In the genomic region with DNA sequence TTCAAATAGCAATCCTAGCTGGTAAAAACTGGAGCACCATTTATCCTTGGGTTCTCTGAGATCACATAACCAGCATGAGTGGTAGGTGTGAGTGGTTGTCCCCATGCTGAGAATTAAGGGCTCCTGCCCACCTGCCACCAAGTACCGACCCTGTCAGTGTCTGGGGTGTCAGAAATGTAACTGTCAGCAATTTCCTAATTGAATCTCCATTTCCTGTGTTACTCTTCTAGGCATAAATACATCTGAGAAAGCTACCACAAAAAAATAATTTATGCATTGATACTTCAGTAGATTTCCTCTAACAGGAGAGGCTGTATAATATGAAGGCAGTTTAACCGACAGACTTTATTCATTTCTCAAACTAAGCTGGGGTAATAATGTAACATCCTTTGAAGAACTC, we compare ENCODE assay signal across 20 cellular contexts. TPM values are rescaled to one million over a fixed set of nuclear protein-coding genes. Genes with fewer than 3 reads are reported as not detected.
DNase-seq lines count a peak whose midpoint lies in the region; ATAC-seq, FAIRE-seq and TF ChIP-seq lines count a peak whose summit lies in the region.
"Had no signal": no experiment of that assay in that cellular context is flagged by ENCODE, and none has a peak within 500 bp of the region (broad histone marks: within the 10 kb centered on the region; RNA-seq: fewer than 3 reads in every experiment).

No MANE protein-coding gene starts in this region.

- H3K4me2 ChIP-seq in A549, result no peak overlapping the region
- peak overlapping the region in 7 of 11 experiments; percentile 6 to 30 (median 14); a peak in 4 of 22 replicates for H3K4me2 ChIP-seq in BLaER1 treated with 17β-estradiol and CSF1 and Interleukin-3, amounts not matched to agents 10 nM and 100 nM

- H4K20me1 ChIP-seq in BLaER1 treated with 17β-estradiol and CSF1 and Interleukin-3, amounts not matched to agents 10 nM and 100 nM, result no peaks in the 10 kb centered on the region

- no peak for TF ChIP-seq CTCF in A549 (IDR thresholded peaks at IDR 0.05)
- TF ChIP-seq CTCF in bronchial epithelial cell (IDR thresholded peaks at IDR 0.05; ENCODE audit: insufficient read depth, low read length, severe bottlenecking), result no peak
- TF ChIP-seq CTCF in testis (IDR thresholded peaks at IDR 0.05), result no peak
- no peak for TF ChIP-seq CTCF in suprapubic skin (IDR thresholded peaks at IDR 0.05)

- no peak for TF ChIP-seq POLR2A in A549 (IDR thresholded peaks at IDR 0.05; ENCODE audit: low read length)
- TF ChIP-seq POLR2A in testis (IDR thresholded peaks at IDR 0.05), result no peak
- no peak for TF ChIP-seq POLR2A in suprapubic skin (IDR thresholded peaks at IDR 0.05)

- H3K27me3 ChIP-seq in BLaER1 treated with 17β-estradiol and CSF1 and Interleukin-3, amounts not matched to agents 10 nM and 100 nM, result no peaks in the 10 kb centered on the region
- H3K27me3 ChIP-seq in bronchial epithelial cell (ENCODE audit: control insufficient read depth, insufficient read depth, low read length) (no peaks in the 10 kb centered on the region), testis (no peaks in the 10 kb centered on the region), suprapubic skin (no peaks in the 10 kb centered on the region)
- H3K27me3 ChIP-seq: MG63 had no signal

- H3K9me3 ChIP-seq in A549, result no peaks in the 10 kb centered on the region
- peaks cover 0 to 7% (median 4%) of the 10 kb centered on the region in 11 experiments; a peak in 15 of 22 replicates for H3K9me3 ChIP-seq in BLaER1 treated with 17β-estradiol and CSF1 and Interleukin-3, amounts not matched to agents 10 nM and 100 nM (replicated peaks in 1 of 11)
- H3K9me3 ChIP-seq in KOPT-K1 (ENCODE audit: insufficient read depth, low read length, poor library complexity, severe bottlenecking), result peaks cover under 1% of the 10 kb centered on the region
- H3K9me3 ChIP-seq in testis, result no peaks in the 10 kb centered on the region
- no peaks in the 10 kb centered on the region for H3K9me3 ChIP-seq in suprapubic skin
- H3K9me3 ChIP-seq: MG63 had no signal

- H3K4me3 ChIP-seq in A549, result no peak overlapping the region
- no peak overlapping the region for H3K4me3 ChIP-seq in BLaER1 treated with 17β-estradiol and CSF1 and Interleukin-3, amounts not matched to agents 10 nM and 100 nM
- no peak overlapping the region for H3K4me3 ChIP-seq in bronchial epithelial cell (ENCODE audit: low read depth, low read length)
- no peak overlapping the region for H3K4me3 ChIP-seq in testis
- H3K4me3 ChIP-seq in suprapubic skin, result no peak overlapping the region
- H3K4me3 ChIP-seq: MG63 had no signal

- DNase-seq in A549 (ENCODE audit: low read depth in 1 of 2, low spot score in 1 of 2), result no peak
- no peak for DNase-seq in bronchial epithelial cell (ENCODE audit: low read depth)
- no peak for DNase-seq in testis
- DNase-seq in suprapubic skin (ENCODE audit: low spot score in 2 of 2), result no peak
- no peak for DNase-seq in HuH-7.5 (ENCODE audit: low spot score)
- DNase-seq: DMS153, EL, Karpas-422, MG63, NCI-H1048, NCI-H146, NCI-H2029 treated with DMSO at 0.1 percent for 48 hours, NCI-H748 treated with DMSO at 0.1 percent for 48 hours, OCI-M1, Right ventricle myocardium superior had no signal

- TF ChIP-seq RAD21 in A549 (conservative IDR thresholded peaks at IDR 0.05 in 1 of 2, IDR thresholded peaks at IDR 0.05 in 1 of 2), result no peak

- CTCF ChIA-PET in A549 (lab: Yijun Ruan, JAX), result no interaction called here

- no peaks in the 10 kb centered on the region for H3K36me3 ChIP-seq in BLaER1 treated with 17β-estradiol and CSF1 and Interleukin-3, amounts not matched to agents 10 nM and 100 nM
- H3K36me3 ChIP-seq in KOPT-K1 (ENCODE audit: insufficient read depth, low read length) (no peaks in the 10 kb centered on the region), bronchial epithelial cell (ENCODE audit: control insufficient read depth, insufficient read depth, low read length) (no peaks in the 10 kb centered on the region), testis (ENCODE audit: low read depth, missing control alignments) (no peaks in the 10 kb centered on the region), suprapubic skin (no peaks in the 10 kb centered on the region)
- H3K36me3 ChIP-seq: MG63 had no signal

- H3K27ac ChIP-seq in A549, result no peak overlapping the region
- no peak overlapping the region for H3K27ac ChIP-seq in BLaER1 treated with 17β-estradiol and CSF1 and Interleukin-3, amounts not matched to agents 10 nM and 100 nM
- peak overlapping the region; percentile 68 for H3K27ac ChIP-seq in KOPT-K1 (ENCODE audit: low read depth, low read length, poor library complexity, severe bottlenecking)
- H3K27ac ChIP-seq in testis, result no peak overlapping the region
- no peak overlapping the region for H3K27ac ChIP-seq in suprapubic skin

- WGBS in A549 (ENCODE audit: missing lambda C conversion rate), result 66% methylated on average over 2 of the region's 2 CpGs
- 56 to 72% methylated on average over 2 of the region's 2 CpGs for WGBS in testis, 2 donors
- WGBS in suprapubic skin, result 68% methylated on average over 2 of the region's 2 CpGs

- FAIRE-seq in A549 (lab: Jason Lieb, UNC), result no peak
- peak; percentile 50 for FAIRE-seq in bronchial epithelial cell (lab: Jason Lieb, UNC)
- FAIRE-seq: GM18507 had no signal

- H3K4me1 ChIP-seq in A549 (no peaks in the 10 kb centered on the region), testis (no peaks in the 10 kb centered on the region), suprapubic skin (no peaks in the 10 kb centered on the region)
- peaks cover 0 to 28% (median 4%) of the 10 kb centered on the region in 10 experiments; a peak in 12 of 20 replicates for H3K4me1 ChIP-seq in BLaER1 treated with 17β-estradiol and CSF1 and Interleukin-3, amounts not matched to agents 10 nM and 100 nM

- H3K9ac ChIP-seq in BLaER1 treated with 17β-estradiol and CSF1 and Interleukin-3, amounts not matched to agents 10 nM and 100 nM, result no peak overlapping the region

- POLR2A ChIA-PET in A549 (lab: Yijun Ruan, JAX), result no interaction called here

- TF ChIP-seq EP300 in A549 (IDR thresholded peaks at IDR 0.05), result no peak
- no peak for TF ChIP-seq EP300 in suprapubic skin (IDR thresholded peaks at IDR 0.05)

- ATAC-seq in A549, result no peak

- intact Hi-C loops in testis (cut with DNase I; ENCODE audit: low total_unique reads), result no loop called here

TF ChIP-seq in A549, 52 proteins besides CTCF, POLR2A, EP300 and RAD21:
- TF ChIP-seq HOXA7 (CRISPR knock-in tag; IDR thresholded peaks at IDR 0.05) (no peak), MAFK (IDR thresholded peaks at IDR 0.05; ENCODE audit: partially characterized antibody) (peak; percentile 60)

RNA-seq across cellular contexts. Expression of a gene that starts 25.1 kb away (rescaled TPM):
- polyA plus RNA-seq in A549 (2011; rRNA removed), result 0.48 and 0.49 TPM in 2 replicates
- 0.03 TPM in 1 of 2 replicates, not detected in the other for polyA plus RNA-seq in A549 (2012; cell fraction: cytosol; rRNA removed)
- not detected in 2 replicates for polyA plus RNA-seq in A549 (2012; cell fraction: nucleus; rRNA removed)
- polyA plus RNA-seq in A549 (2017; fragmentation: RNase III; extraction: RNeasy Plus Mini Kit Qiagen cat#74134 plus additional on column Dnase treatment), result 0.05 TPM in 1 of 3 replicates, not detected in the others
- 0.17 TPM in 1 of 2 replicates, not detected in the other for polyA minus RNA-seq in A549 (2011; rRNA and poly(A)+ RNA removed)
- total RNA-seq in bronchial epithelial cell, result not detected in 2 replicates
- total RNA-seq in testis, result not detected
- polyA plus RNA-seq in testis (ENCODE audit: insufficient read depth, low read depth, low replicate concordance), result not detected
- total RNA-seq in suprapubic skin, result 1 to 10 TPM in 1 of 4 donors, under 1 TPM in 1, not detected in 2; 0.38 to 1.1 TPM
- total RNA-seq: H4, NCI-H460, Right ventricle myocardium superior had no signal

RNA-seq across cellular contexts. Expression of a gene that starts 27.2 kb away (rescaled TPM):
- 9.5 and 13.2 TPM in 2 replicates for polyA plus RNA-seq in A549 (2011; rRNA removed)
- 2.0 and 2.1 TPM in 2 replicates for polyA plus RNA-seq in A549 (2012; cell fraction: cytosol; rRNA removed)
- 2.1 and 3.4 TPM in 2 replicates for polyA plus RNA-seq in A549 (2012; cell fraction: nucleus; rRNA removed)
- polyA plus RNA-seq in A549 (2017; fragmentation: RNase III; extraction: RNeasy Plus Mini Kit Qiagen cat#74134 plus additional on column Dnase treatment), result 17.5 to 17.8 TPM (median 17.6 TPM) in 3 replicates
- polyA minus RNA-seq in A549 (2011; rRNA and poly(A)+ RNA removed), result 6.8 and 8.4 TPM in 2 replicates
- 10.5 and 15.5 TPM in 2 replicates for total RNA-seq in bronchial epithelial cell
- 10 to 100 TPM; 36.8 to 43.7 TPM for total RNA-seq in testis
- 10.2 TPM for polyA plus RNA-seq in testis (ENCODE audit: insufficient read depth, low read depth, low replicate concordance)
- total RNA-seq in suprapubic skin, result 10 to 100 TPM; 18.8 to 40.6 (median 34.7) TPM
